27 cellular contexts compared by ENCODE assay signal in genomic region chr4:33470805-33471204, GRCh38.
"Had no signal": no experiment of that assay in that cellular context is flagged by ENCODE, and none has a peak within 500 bp of the region (broad histone marks: within the 10 kb centered on the region; RNA-seq: fewer than 3 reads in every experiment).

No MANE protein-coding gene starts in this region.

- H2AFZ ChIP-seq: neural progenitor cell, parathyroid adenoma had no signal

- ATAC-seq: naive thymus-derived CD4-positive, alpha-beta T cell; natural killer cell; psoas muscle; stimulated activated effector memory CD8-positive, alpha-beta T cell treated with anti-CD3 and anti-CD28 coated beads, Interleukin-12 subunit alpha, Interleukin-12 subunit beta, amount 100 ng/mL, for 72 hours; stimulated activated naive CD8-positive, alpha-beta T cell treated with anti-CD3 and anti-CD28 coated beads, Interleukin-15, amount 100 ng/mL, for 72 hours; stimulated activated naive CD8-positive, alpha-beta T cell treated with anti-CD3 and anti-CD28 coated beads, Interleukin-15, Interleukin-2, amounts not matched to agents 100 U/mL and 50 U/mL, for 24 hours had no signal

- H3K27me3 ChIP-seq: neural progenitor cell, ovary, right lobe of liver, sigmoid colon, suprapubic skin, testis, tibial artery, transverse colon, vagina had no signal

- H3K79me2 ChIP-seq: parathyroid adenoma had no signal

- H3K4me3 ChIP-seq: neural progenitor cell, ovary, psoas muscle, right lobe of liver, sigmoid colon, suprapubic skin, testis, tibial artery, transverse colon, vagina had no signal

- H3K4me2 ChIP-seq: neural progenitor cell had no signal

- H3K4me1 ChIP-seq: neural progenitor cell, parathyroid adenoma, psoas muscle, right lobe of liver, sigmoid colon, suprapubic skin, testis, tibial artery, transverse colon, vagina had no signal

- H3K36me3 ChIP-seq: neural progenitor cell, ovary, right lobe of liver, sigmoid colon, suprapubic skin, tibial artery, transverse colon, vagina had no signal

- H3K27me3 Mint-ChIP-seq: naive thymus-derived CD4-positive, alpha-beta T cell; progenitor cell of endocrine pancreas; stimulated activated naive CD8-positive, alpha-beta T cell treated with anti-CD3 and anti-CD28 coated beads, Interleukin-15, amount 100 ng/mL, for 72 hours; type B pancreatic cell had no signal

- H3K27ac Mint-ChIP-seq: naive thymus-derived CD4-positive, alpha-beta T cell; natural killer cell; nephron; neural progenitor cell; progenitor cell of endocrine pancreas; stimulated activated effector memory CD8-positive, alpha-beta T cell treated with anti-CD3 and anti-CD28 coated beads, Interleukin-12 subunit alpha, Interleukin-12 subunit beta, amount 100 ng/mL, for 72 hours; stimulated activated naive CD8-positive, alpha-beta T cell treated with anti-CD3 and anti-CD28 coated beads, Interleukin-15, amount 100 ng/mL, for 72 hours; type B pancreatic cell had no signal

- H3K4me1 Mint-ChIP-seq: naive thymus-derived CD4-positive, alpha-beta T cell; natural killer cell; nephron; stimulated activated effector memory CD8-positive, alpha-beta T cell treated with anti-CD3 and anti-CD28 coated beads, Interleukin-12 subunit alpha, Interleukin-12 subunit beta, amount 100 ng/mL, for 72 hours; stimulated activated naive CD8-positive, alpha-beta T cell treated with anti-CD3 and anti-CD28 coated beads, Interleukin-15, amount 100 ng/mL, for 72 hours had no signal

- H3K9ac ChIP-seq: neural progenitor cell, parathyroid adenoma had no signal

- H3K36me3 Mint-ChIP-seq: naive thymus-derived CD4-positive, alpha-beta T cell; natural killer cell; neural progenitor cell; stimulated activated effector memory CD8-positive, alpha-beta T cell treated with anti-CD3 and anti-CD28 coated beads, Interleukin-12 subunit alpha, Interleukin-12 subunit beta, amount 100 ng/mL, for 72 hours; type B pancreatic cell had no signal

- H3K4me3 Mint-ChIP-seq: naive thymus-derived CD4-positive, alpha-beta T cell; natural killer cell; nephron; neural progenitor cell; stimulated activated effector memory CD8-positive, alpha-beta T cell treated with anti-CD3 and anti-CD28 coated beads, Interleukin-12 subunit alpha, Interleukin-12 subunit beta, amount 100 ng/mL, for 72 hours; stimulated activated naive CD8-positive, alpha-beta T cell treated with anti-CD3 and anti-CD28 coated beads, Interleukin-15, amount 100 ng/mL, for 72 hours; type B pancreatic cell had no signal

- H3K9me3 ChIP-seq: ovary, psoas muscle, right lobe of liver, suprapubic skin, testis, tibial artery, transverse colon, vagina had no signal

- H3K9me3 Mint-ChIP-seq: nephron had no signal

- H3K27ac ChIP-seq: neural progenitor cell, ovary, parathyroid adenoma, psoas muscle, right lobe of liver, sigmoid colon, suprapubic skin, testis, tibial artery, transverse colon, vagina had no signal

- DNase-seq: naive thymus-derived CD4-positive, alpha-beta T cell; natural killer cell; occipital lobe; ovary; psoas muscle; right lobe of liver; sigmoid colon; small intestine; stimulated activated CD4-positive, alpha-beta T cell treated with anti-CD3 and anti-CD28 coated beads, Interleukin-15, amount 100 ng/mL, for 24 hours; stimulated activated CD4-positive, alpha-beta T cell treated with anti-CD3 and anti-CD28 coated beads, Interleukin-2, amount 100 ng/mL, for 24 hours; stimulated activated CD4-positive, alpha-beta T cell treated with anti-CD3 and anti-CD28 coated beads, Interleukin-2, amount 100 ng/mL, for 48 hours; stimulated activated CD4-positive, alpha-beta T cell treated with anti-CD3 and anti-CD28 coated beads, Interleukin-4, amount 100 ng/mL, for 24 hours; stimulated activated naive CD4-positive, alpha-beta T cell; stimulated activated naive CD8-positive, alpha-beta T cell treated with anti-CD3 and anti-CD28 coated beads, Interleukin-15, amount 100 ng/mL, for 72 hours; stimulated activated naive CD8-positive, alpha-beta T cell treated with anti-CD3 and anti-CD28 coated beads, Interleukin-15, Interleukin-2, amounts not matched to agents 100 U/mL and 50 U/mL, for 24 hours; substantia nigra; testis; tibial artery; transverse colon had no signal
